Comparison of ENCODE assay signal across 8 cellular contexts in the genomic region with DNA sequence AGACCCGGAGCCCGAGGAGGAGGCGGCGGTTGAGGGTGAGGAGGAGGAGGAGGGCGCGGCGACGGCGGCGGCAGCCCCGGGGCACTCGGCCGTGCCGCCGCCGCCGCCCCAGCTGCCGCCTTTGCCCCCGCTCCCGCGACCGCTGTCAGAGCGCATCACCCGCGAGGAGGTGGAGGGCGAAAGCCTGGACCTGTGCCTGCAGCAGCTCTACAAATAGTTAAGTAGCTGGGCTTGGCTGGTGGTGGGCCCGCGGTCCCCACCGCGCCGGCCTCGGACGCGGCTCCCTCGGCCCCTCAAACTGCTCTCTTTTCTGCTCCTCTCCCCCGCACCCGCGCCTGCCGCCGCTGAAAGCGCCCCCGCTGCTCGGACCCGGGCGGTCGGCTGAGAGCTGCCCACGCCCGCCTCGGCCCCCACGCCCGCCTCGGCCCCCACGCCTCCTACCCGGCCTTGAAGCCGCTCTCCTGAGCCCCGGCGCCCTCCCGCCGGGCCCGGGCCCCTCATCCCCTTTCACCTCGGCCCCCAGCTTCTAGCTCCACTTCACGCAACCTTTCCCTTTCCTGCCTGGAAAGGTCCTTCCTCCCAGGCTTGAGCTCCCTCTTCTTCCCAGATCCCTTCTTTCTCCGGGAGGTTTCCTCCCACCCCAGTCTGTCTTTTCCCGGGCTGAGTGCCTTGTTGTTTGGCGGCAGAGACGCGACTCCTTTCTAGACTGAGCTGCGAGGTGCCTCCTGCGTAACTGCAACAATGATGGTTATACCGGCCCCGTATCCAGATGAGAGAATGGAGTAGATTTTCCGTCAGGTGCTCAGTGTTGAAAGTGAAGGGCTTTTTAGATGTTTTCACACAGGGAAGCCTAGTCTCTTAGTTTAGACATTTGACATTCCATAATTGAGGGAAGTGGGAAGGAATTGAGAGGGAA. TPM values are rescaled to one million over a fixed set of nuclear protein-coding genes. Genes with fewer than 3 reads are reported as not detected.
A peak's percentile ranks its signal among the peaks of the same experiment; 100 is the strongest.
DNase-seq lines count a peak whose midpoint lies in the region; ATAC-seq and TF ChIP-seq lines count a peak whose summit lies in the region.

No MANE protein-coding gene starts in this region.

- peak overlapping the region; percentile 80 for H3K4me3 Mint-ChIP-seq in activated naive CD4-positive, alpha-beta T cell treated with anti-CD3 and anti-CD28 coated beads for 36 hours

- peak; percentile 73 for DNase-seq in G401 (ENCODE audit: low spot score)
- peak; percentile 42 for DNase-seq in NCI-H1092 treated with DMSO at 0.1 percent for 48 hours (lab: John Stamatoyannopoulos, UW)
- peak; percentile 20 for DNase-seq in activated naive CD4-positive, alpha-beta T cell treated with anti-CD3 and anti-CD28 coated beads for 36 hours
- DNase-seq in heart right ventricle: no peak
- no peak for DNase-seq in LoVo (ENCODE audit: low spot score)

- H3K4me1 Mint-ChIP-seq in activated naive CD4-positive, alpha-beta T cell treated with anti-CD3 and anti-CD28 coated beads for 36 hours (ENCODE audit: low read depth): peaks cover 6% of the 10 kb centered on the region

- H3K27me3 ChIP-seq in heart right ventricle: peaks cover 0 to 88% (median 33%) of the 10 kb centered on the region in 7 donors
- no peaks in the 10 kb centered on the region for H3K27me3 ChIP-seq in parathyroid adenoma (ENCODE audit: control insufficient read depth, insufficient read depth, low read length)

- peak overlapping the region; percentile 94 for H3K4me2 ChIP-seq in parathyroid adenoma (ENCODE audit: low read length)

- no peaks in the 10 kb centered on the region for H3K9me3 ChIP-seq in heart right ventricle
- no peaks in the 10 kb centered on the region for H3K9me3 ChIP-seq in parathyroid adenoma (ENCODE audit: control insufficient read depth, low read length)

- H3K79me2 ChIP-seq in parathyroid adenoma: no peaks in the 10 kb centered on the region

- 2% methylated on average over 50 to 72 of the region's 72 CpGs for WGBS in heart right ventricle, 2 donors

- no peaks in the 10 kb centered on the region for H3K36me3 ChIP-seq in heart right ventricle
- no peaks in the 10 kb centered on the region for H3K36me3 ChIP-seq in parathyroid adenoma (ENCODE audit: control insufficient read depth, insufficient read depth, low read length)

- TF ChIP-seq CTCF in heart right ventricle (IDR thresholded peaks at IDR 0.05) (no peak), parathyroid adenoma (IDR thresholded peaks at IDR 0.05) (no peak)

- H3K27me3 Mint-ChIP-seq in activated naive CD4-positive, alpha-beta T cell treated with anti-CD3 and anti-CD28 coated beads for 36 hours (ENCODE audit: low read depth): peaks cover 46% of the 10 kb centered on the region

- H3K9ac ChIP-seq in parathyroid adenoma: no peak overlapping the region

- CTCF ChIA-PET in activated naive CD4-positive, alpha-beta T cell treated with anti-CD3 and anti-CD28 coated beads for 36 hours (lab: Charles Lee): interaction anchor here (1.0 to 1.7 kb wide), 3 partner anchors 64 to 250 kb away, joined by 3 read pairs; partner anchors contain the start of gene RAD51C

- in situ Hi-C loops in G401 (cut with HindIII; ENCODE audit: low sequenced_read_pairs): no loop called here

- H3K9me3 Mint-ChIP-seq in activated naive CD4-positive, alpha-beta T cell treated with anti-CD3 and anti-CD28 coated beads for 36 hours: no peaks in the 10 kb centered on the region

- ATAC-seq in heart right ventricle (peak in 5 of 8 donors; percentile 8 to 43 (median 23)), HG02870 (IDR thresholded peaks at IDR 0.05; ENCODE audit: unreplicated experiment) (no peak), GM21381 (IDR thresholded peaks at IDR 0.05; ENCODE audit: unreplicated experiment) (no peak)

- H3K4me3 ChIP-seq in heart right ventricle (peak overlapping the region; percentile 24 to 65 (median 58)), parathyroid adenoma (ENCODE audit: low read depth, low read length) (peak overlapping the region; percentile 71)

- H3K27ac Mint-ChIP-seq in activated naive CD4-positive, alpha-beta T cell treated with anti-CD3 and anti-CD28 coated beads for 36 hours: no peak overlapping the region

- peaks cover 0 to 19% (median 16%) of the 10 kb centered on the region in 9 donors for H3K4me1 ChIP-seq in heart right ventricle
- H3K4me1 ChIP-seq in parathyroid adenoma: no peaks in the 10 kb centered on the region

- peaks cover 1% of the 10 kb centered on the region for H3K36me3 Mint-ChIP-seq in activated naive CD4-positive, alpha-beta T cell treated with anti-CD3 and anti-CD28 coated beads for 36 hours (ENCODE audit: low read depth)

- intact Hi-C loops in activated naive CD4-positive, alpha-beta T cell treated with anti-CD3 and anti-CD28 coated beads for 36 hours (cut with micrococcal nuclease): no loop called here
- intact Hi-C loops in heart right ventricle (cut with DNase I): no loop called here

- peak overlapping the region; percentile 96 for H2AFZ ChIP-seq in parathyroid adenoma

- no peak overlapping the region for H3K27ac ChIP-seq in heart right ventricle
- no peak overlapping the region for H3K27ac ChIP-seq in parathyroid adenoma

RNA-seq across cellular contexts. Expression of gene PPM1E, which starts 0.8 kb away (rescaled TPM):
- total RNA-seq in G401 (2014; rRNA removed; shearing (Covaris generic)): 1.8 and 2.4 TPM in 2 replicates
- total RNA-seq in activated naive CD4-positive, alpha-beta T cell treated with anti-CD3 and anti-CD28 coated beads for 36 hours: under 1 TPM in 1 of 2 experiments, not detected in 1; 0.05 TPM
- 1 to 10 TPM in 2 of 10 donors, under 1 TPM in 8; 0.14 to 3.1 (median 0.46) TPM for total RNA-seq in heart right ventricle
- polyA plus RNA-seq in heart right ventricle: under 1 TPM; 0.20 to 0.22 TPM

Comparison
In these comparisons a context has a peak if more than half of its experiments do, and no peak if none do; other contexts are left out.
1. DNase-seq: peak in G401 (single experiment), NCI-H1092 treated with DMSO at 0.1 percent for 48 hours (single experiment) and activated naive CD4-positive, alpha-beta T cell treated with anti-CD3 and anti-CD28 coated beads for 36 hours (single experiment); none in heart right ventricle (0 of 2) and LoVo (single experiment).
2. ATAC-seq: peak in heart right ventricle (5 of 8); none in HG02870 (single experiment) and GM21381 (single experiment).